In genomic region chr22:22462813-22463567, GRCh38 we compare ENCODE assay signal across 1 cellular context.
TF ChIP-seq lines count a peak whose summit lies in the region.

No MANE protein-coding gene starts in this region.

TF ChIP-seq in H1, 55 proteins besides CTCF, POLR2A, EP300 and RAD21:
- TF ChIP-seq CEBPB (IDR thresholded peaks at IDR 0.05; ENCODE audit: low read depth, low read length) (no peak), GTF2F1 (IDR thresholded peaks at IDR 0.05; ENCODE audit: borderline replicate concordance, low read depth, low read length) (no peak), KDM1A (IDR thresholded peaks at IDR 0.05; ENCODE audit: borderline replicate concordance, low read length) (peak; percentile 99), ATF2 (IDR thresholded peaks at IDR 0.05; ENCODE audit: low read length) (no peak), HDAC2 (IDR thresholded peaks at IDR 0.05; ENCODE audit: borderline replicate concordance in 1 of 2, low read depth in 2 of 2, low read length in 2 of 2) (peak in 1 of 2 experiments; percentile 97; a peak in 2 of 4 replicates), SP4 (IDR thresholded peaks at IDR 0.05; ENCODE audit: low read length) (no peak)
